1 cellular context compared by ENCODE assay signal in the genomic region with DNA sequence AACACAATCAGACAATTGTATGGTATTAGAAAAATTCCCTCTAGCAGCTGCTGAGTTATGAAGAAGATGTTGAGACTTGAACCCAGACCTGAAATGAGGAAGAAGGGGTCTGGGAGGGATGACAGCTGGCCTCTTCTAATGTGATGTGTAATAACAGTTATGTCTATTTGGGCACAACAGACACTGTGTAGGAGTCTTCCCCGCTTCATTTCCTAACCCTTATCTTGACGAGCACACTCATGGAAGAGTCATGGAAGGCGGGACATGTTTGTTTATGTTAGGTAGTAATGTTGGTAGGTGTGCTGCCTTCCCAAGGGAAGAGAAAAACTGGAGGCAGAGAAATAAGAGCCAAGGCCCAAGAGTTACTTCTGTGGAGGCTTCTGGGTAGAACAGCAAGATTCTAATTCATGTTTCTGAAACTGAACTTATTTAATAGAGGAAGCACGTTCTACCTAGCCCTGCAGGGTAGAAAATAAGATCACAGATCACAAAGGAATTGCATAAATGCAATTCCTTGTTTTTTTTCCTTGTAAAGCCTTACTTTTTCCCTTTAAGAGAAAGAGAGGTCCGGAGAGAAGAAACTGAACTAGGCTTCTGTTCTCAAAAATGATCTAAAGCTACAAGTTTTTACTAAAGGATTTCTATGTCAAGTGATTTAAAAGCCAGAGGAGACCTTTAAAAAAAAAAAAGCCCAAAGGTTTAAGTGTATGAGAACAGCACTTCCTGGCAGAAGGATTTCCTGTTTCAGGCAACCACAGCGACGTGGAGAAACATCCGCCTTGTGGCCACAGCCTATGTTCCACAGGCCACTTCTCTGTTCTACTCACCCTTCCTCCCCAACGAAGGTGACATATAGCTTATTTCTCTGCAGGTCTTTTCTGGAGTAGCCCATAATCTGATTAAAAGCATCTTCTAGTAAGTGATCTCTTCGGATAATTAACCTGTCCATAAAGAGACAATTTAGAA.
TF ChIP-seq lines count a peak whose summit lies in the region.

No MANE protein-coding gene starts in this region.

TF ChIP-seq in GM12878, 131 proteins besides CTCF, POLR2A, EP300 and RAD21 (continued from another document and continues in another):
- TF ChIP-seq ZNF207 (IDR thresholded peaks at IDR 0.05; ENCODE audit: borderline replicate concordance) (no peak), EED (IDR thresholded peaks at IDR 0.05; ENCODE audit: low read depth) (peak; percentile 89), HDAC6 (IDR thresholded peaks at IDR 0.05; ENCODE audit: unreplicated experiment) (no peak), ZNF622 (IDR thresholded peaks at IDR 0.05) (no peak), EGR1 (IDR thresholded peaks at IDR 0.05; ENCODE audit: borderline replicate concordance in 1 of 2, low read depth in 2 of 2, low read length in 2 of 2) (peak in 1 of 2 experiments; percentile 74; a peak in 1 of 3 replicates), STAT1 (conservative IDR thresholded peaks at IDR 0.05) (no peak), BACH1 (IDR thresholded peaks at IDR 0.05; ENCODE audit: borderline replicate concordance) (no peak), TAF1 (IDR thresholded peaks at IDR 0.05; ENCODE audit: borderline replicate concordance, low read depth, low read length) (no peak), CBX5 (IDR thresholded peaks at IDR 0.05; ENCODE audit: low read depth) (no peak), NFIC (IDR thresholded peaks at IDR 0.05; ENCODE audit: low read depth, low read length) (peak; percentile 91), SMARCA5 (IDR thresholded peaks at IDR 0.05) (no peak; the same call in 1 of the 2 replicates), NRF1 (conservative IDR thresholded peaks at IDR 0.05; ENCODE audit: low read depth, low read length) (no peak), FOXK2 (IDR thresholded peaks at IDR 0.05) (no peak), RCOR1 (conservative IDR thresholded peaks at IDR 0.05; ENCODE audit: low read depth, low read length) (no peak), RAD51 (IDR thresholded peaks at IDR 0.05) (no peak), YY1 (IDR thresholded peaks at IDR 0.05; ENCODE audit: low read depth, low read length) (no peak), FOS (IDR thresholded peaks at IDR 0.05; ENCODE audit: borderline replicate concordance, extremely low read depth, insufficient read length) (no peak), IKZF1 (conservative IDR thresholded peaks at IDR 0.05) (peak; percentile 77), SUPT20H (IDR thresholded peaks at IDR 0.05; ENCODE audit: borderline replicate concordance, control insufficient read depth, low read depth, low read length) (no peak), POU2F2 (IDR thresholded peaks at IDR 0.05; ENCODE audit: borderline replicate concordance, low read depth, low read length) (peak; percentile 67; the same call in 1 of the 3 replicates), TCF3 (IDR thresholded peaks at IDR 0.05; ENCODE audit: borderline replicate concordance, insufficient read depth, low read depth, low read length) (0 out of 2 replicates have a peak, but pooled peaks have one; percentile 40), DPF2 (IDR thresholded peaks at IDR 0.05) (0 out of 2 replicates have a peak, but pooled peaks have one; percentile 25), MXI1 (IDR thresholded peaks at IDR 0.05; ENCODE audit: low read depth, low read length) (no peak), BMI1 (IDR thresholded peaks at IDR 0.05; ENCODE audit: borderline replicate concordance) (no peak), SIX5 (IDR thresholded peaks at IDR 0.05; ENCODE audit: low read depth, low read length, severe bottlenecking) (no peak), PML (IDR thresholded peaks at IDR 0.05; ENCODE audit: low read length) (peak; percentile 42), MTA2 (IDR thresholded peaks at IDR 0.05; ENCODE audit: low read depth) (peak; percentile 58; the same call in 1 of the 2 replicates), RUNX3 (IDR thresholded peaks at IDR 0.05; ENCODE audit: low read length) (peak; percentile 98), CREM (IDR thresholded peaks at IDR 0.05; ENCODE audit: low read depth) (peak; percentile 70; the same call in 1 of the 2 replicates), MTA3 (IDR thresholded peaks at IDR 0.05; ENCODE audit: borderline replicate concordance, low read length) (no peak; the same call in 1 of the 2 replicates), CBX3 (IDR thresholded peaks at IDR 0.05; ENCODE audit: borderline replicate concordance, low read depth) (no peak), ESRRA (IDR thresholded peaks at IDR 0.05; ENCODE audit: low read length) (no peak), ZNF274 (IDR thresholded peaks at IDR 0.05; ENCODE audit: insufficient read depth, insufficient read length) (no peak)
- TF ChIP-seq, protein P1, sequence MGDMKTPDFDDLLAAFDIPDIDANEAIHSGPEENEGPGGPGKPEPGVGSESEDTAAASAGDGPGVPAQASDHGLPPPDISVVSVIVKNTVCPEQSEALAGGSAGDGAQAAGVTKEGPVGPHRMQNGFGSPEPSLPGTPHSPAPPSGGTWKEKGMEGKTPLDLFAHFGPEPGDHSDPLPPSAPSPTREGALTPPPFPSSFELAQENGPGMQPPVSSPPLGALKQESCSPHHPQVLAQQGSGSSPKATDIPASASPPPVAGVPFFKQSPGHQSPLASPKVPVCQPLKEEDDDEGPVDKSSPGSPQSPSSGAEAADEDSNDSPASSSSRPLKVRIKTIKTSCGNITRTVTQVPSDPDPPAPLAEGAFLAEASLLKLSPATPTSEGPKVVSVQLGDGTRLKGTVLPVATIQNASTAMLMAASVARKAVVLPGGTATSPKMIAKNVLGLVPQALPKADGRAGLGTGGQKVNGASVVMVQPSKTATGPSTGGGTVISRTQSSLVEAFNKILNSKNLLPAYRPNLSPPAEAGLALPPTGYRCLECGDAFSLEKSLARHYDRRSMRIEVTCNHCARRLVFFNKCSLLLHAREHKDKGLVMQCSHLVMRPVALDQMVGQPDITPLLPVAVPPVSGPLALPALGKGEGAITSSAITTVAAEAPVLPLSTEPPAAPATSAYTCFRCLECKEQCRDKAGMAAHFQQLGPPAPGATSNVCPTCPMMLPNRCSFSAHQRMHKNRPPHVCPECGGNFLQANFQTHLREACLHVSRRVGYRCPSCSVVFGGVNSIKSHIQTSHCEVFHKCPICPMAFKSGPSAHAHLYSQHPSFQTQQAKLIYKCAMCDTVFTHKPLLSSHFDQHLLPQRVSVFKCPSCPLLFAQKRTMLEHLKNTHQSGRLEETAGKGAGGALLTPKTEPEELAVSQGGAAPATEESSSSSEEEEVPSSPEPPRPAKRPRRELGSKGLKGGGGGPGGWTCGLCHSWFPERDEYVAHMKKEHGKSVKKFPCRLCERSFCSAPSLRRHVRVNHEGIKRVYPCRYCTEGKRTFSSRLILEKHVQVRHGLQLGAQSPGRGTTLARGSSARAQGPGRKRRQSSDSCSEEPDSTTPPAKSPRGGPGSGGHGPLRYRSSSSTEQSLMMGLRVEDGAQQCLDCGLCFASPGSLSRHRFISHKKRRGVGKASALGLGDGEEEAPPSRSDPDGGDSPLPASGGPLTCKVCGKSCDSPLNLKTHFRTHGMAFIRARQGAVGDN (IDR thresholded peaks at IDR 0.05), result peak; percentile 40; the same call in 1 of the 2 replicates
- TF ChIP-seq, protein P2, sequence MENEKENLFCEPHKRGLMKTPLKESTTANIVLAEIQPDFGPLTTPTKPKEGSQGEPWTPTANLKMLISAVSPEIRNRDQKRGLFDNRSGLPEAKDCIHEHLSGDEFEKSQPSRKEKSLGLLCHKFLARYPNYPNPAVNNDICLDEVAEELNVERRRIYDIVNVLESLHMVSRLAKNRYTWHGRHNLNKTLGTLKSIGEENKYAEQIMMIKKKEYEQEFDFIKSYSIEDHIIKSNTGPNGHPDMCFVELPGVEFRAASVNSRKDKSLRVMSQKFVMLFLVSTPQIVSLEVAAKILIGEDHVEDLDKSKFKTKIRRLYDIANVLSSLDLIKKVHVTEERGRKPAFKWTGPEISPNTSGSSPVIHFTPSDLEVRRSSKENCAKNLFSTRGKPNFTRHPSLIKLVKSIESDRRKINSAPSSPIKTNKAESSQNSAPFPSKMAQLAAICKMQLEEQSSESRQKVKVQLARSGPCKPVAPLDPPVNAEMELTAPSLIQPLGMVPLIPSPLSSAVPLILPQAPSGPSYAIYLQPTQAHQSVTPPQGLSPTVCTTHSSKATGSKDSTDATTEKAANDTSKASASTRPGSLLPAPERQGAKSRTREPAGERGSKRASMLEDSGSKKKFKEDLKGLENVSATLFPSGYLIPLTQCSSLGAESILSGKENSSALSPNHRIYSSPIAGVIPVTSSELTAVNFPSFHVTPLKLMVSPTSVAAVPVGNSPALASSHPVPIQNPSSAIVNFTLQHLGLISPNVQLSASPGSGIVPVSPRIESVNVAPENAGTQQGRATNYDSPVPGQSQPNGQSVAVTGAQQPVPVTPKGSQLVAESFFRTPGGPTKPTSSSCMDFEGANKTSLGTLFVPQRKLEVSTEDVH (IDR thresholded peaks at IDR 0.05; ENCODE audit: low read depth, partially characterized antibody), result no peak
- TF ChIP-seq, protein P3, sequence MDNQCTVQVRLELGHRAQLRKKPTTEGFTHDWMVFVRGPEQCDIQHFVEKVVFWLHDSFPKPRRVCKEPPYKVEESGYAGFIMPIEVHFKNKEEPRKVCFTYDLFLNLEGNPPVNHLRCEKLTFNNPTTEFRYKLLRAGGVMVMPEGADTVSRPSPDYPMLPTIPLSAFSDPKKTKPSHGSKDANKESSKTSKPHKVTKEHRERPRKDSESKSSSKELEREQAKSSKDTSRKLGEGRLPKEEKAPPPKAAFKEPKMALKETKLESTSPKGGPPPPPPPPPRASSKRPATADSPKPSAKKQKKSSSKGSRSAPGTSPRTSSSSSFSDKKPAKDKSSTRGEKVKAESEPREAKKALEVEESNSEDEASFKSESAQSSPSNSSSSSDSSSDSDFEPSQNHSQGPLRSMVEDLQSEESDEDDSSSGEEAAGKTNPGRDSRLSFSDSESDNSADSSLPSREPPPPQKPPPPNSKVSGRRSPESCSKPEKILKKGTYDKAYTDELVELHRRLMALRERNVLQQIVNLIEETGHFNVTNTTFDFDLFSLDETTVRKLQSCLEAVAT (IDR thresholded peaks at IDR 0.05), result peak; percentile 62; the same call in 1 of the 2 replicates
- TF ChIP-seq, protein P4, sequence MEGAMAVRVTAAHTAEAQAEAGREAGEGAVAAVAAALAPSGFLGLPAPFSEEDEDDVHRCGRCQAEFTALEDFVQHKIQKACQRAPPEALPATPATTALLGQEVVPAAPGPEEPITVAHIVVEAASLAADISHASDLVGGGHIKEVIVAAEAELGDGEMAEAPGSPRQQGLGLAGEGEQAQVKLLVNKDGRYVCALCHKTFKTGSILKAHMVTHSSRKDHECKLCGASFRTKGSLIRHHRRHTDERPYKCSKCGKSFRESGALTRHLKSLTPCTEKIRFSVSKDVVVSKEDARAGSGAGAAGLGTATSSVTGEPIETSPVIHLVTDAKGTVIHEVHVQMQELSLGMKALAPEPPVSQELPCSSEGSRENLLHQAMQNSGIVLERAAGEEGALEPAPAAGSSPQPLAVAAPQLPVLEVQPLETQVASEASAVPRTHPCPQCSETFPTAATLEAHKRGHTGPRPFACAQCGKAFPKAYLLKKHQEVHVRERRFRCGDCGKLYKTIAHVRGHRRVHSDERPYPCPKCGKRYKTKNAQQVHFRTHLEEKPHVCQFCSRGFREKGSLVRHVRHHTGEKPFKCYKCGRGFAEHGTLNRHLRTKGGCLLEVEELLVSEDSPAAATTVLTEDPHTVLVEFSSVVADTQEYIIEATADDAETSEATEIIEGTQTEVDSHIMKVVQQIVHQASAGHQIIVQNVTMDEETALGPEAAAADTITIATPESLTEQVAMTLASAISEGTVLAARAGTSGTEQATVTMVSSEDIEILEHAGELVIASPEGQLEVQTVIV (IDR thresholded peaks at IDR 0.05; ENCODE audit: borderline replicate concordance, partially characterized antibody), result peak; percentile 55
- TF ChIP-seq, protein P5, sequence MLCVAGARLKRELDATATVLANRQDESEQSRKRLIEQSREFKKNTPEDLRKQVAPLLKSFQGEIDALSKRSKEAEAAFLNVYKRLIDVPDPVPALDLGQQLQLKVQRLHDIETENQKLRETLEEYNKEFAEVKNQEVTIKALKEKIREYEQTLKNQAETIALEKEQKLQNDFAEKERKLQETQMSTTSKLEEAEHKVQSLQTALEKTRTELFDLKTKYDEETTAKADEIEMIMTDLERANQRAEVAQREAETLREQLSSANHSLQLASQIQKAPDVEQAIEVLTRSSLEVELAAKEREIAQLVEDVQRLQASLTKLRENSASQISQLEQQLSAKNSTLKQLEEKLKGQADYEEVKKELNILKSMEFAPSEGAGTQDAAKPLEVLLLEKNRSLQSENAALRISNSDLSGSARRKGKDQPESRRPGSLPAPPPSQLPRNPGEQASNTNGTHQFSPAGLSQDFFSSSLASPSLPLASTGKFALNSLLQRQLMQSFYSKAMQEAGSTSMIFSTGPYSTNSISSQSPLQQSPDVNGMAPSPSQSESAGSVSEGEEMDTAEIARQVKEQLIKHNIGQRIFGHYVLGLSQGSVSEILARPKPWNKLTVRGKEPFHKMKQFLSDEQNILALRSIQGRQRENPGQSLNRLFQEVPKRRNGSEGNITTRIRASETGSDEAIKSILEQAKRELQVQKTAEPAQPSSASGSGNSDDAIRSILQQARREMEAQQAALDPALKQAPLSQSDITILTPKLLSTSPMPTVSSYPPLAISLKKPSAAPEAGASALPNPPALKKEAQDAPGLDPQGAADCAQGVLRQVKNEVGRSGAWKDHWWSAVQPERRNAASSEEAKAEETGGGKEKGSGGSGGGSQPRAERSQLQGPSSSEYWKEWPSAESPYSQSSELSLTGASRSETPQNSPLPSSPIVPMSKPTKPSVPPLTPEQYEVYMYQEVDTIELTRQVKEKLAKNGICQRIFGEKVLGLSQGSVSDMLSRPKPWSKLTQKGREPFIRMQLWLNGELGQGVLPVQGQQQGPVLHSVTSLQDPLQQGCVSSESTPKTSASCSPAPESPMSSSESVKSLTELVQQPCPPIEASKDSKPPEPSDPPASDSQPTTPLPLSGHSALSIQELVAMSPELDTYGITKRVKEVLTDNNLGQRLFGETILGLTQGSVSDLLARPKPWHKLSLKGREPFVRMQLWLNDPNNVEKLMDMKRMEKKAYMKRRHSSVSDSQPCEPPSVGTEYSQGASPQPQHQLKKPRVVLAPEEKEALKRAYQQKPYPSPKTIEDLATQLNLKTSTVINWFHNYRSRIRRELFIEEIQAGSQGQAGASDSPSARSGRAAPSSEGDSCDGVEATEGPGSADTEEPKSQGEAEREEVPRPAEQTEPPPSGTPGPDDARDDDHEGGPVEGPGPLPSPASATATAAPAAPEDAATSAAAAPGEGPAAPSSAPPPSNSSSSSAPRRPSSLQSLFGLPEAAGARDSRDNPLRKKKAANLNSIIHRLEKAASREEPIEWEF (IDR thresholded peaks at IDR 0.05; ENCODE audit: insufficient replicate concordance, low read depth, low read length), result no peak
- TF ChIP-seq, protein P6, sequence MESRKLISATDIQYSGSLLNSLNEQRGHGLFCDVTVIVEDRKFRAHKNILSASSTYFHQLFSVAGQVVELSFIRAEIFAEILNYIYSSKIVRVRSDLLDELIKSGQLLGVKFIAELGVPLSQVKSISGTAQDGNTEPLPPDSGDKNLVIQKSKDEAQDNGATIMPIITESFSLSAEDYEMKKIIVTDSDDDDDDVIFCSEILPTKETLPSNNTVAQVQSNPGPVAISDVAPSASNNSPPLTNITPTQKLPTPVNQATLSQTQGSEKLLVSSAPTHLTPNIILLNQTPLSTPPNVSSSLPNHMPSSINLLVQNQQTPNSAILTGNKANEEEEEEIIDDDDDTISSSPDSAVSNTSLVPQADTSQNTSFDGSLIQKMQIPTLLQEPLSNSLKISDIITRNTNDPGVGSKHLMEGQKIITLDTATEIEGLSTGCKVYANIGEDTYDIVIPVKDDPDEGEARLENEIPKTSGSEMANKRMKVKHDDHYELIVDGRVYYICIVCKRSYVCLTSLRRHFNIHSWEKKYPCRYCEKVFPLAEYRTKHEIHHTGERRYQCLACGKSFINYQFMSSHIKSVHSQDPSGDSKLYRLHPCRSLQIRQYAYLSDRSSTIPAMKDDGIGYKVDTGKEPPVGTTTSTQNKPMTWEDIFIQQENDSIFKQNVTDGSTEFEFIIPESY (IDR thresholded peaks at IDR 0.05), result no peak
